In genomic region chr1:39832294-39832693, GRCh38 we compare ENCODE assay signal across 17 cellular contexts. TPM values are rescaled to one million over a fixed set of nuclear protein-coding genes. Genes with fewer than 3 reads are reported as not detected.
"Had no signal": no experiment of that assay in that cellular context is flagged by ENCODE, and none has a peak within 500 bp of the region (broad histone marks: within the 10 kb centered on the region; RNA-seq: fewer than 3 reads in every experiment).

No MANE protein-coding gene starts in this region.

- H3K4me3 Mint-ChIP-seq: nephron; stimulated activated naive B cell treated with anti-CD40 and anti-IgM and Interleukin-4, amounts not matched to agents 10 μg/mL and 1 μg/mL and 100 μg/mL, for 72 hours; stimulated activated naive CD8-positive, alpha-beta T cell treated with anti-CD3 and anti-CD28 coated beads, Interleukin-15, amount 100 ng/mL, for 72 hours had no signal

- H3K9me3 Mint-ChIP-seq: nephron; stimulated activated naive B cell treated with anti-CD40 and anti-IgM and Interleukin-4, amounts not matched to agents 10 μg/mL and 1 μg/mL and 100 μg/mL, for 72 hours; stimulated activated naive CD8-positive, alpha-beta T cell treated with anti-CD3 and anti-CD28 coated beads, Interleukin-15, amount 100 ng/mL, for 72 hours had no signal

- DNase-seq: cortex of kidney; effector memory CD4-positive, alpha-beta T cell; heart left ventricle; hippocampal formation; left colon; left ventricle myocardium superior; mesenchymal stem cell; midbrain; sigmoid colon; stimulated activated CD4-positive, alpha-beta T cell treated with anti-CD3 and anti-CD28 coated beads, Interleukin-2, amount 100 ng/mL, for 24 hours; stimulated activated CD4-positive, alpha-beta T cell treated with anti-CD3 and anti-CD28 coated beads, Interleukin-4, amount 100 ng/mL, for 4 hours; stimulated activated naive B cell treated with anti-CD40 and anti-IgM and Interleukin-4, amounts not matched to agents 10 μg/mL and 1 μg/mL and 100 μg/mL, for 72 hours; stimulated activated naive CD8-positive, alpha-beta T cell treated with anti-CD3 and anti-CD28 coated beads, Interleukin-15, amount 100 ng/mL, for 72 hours; transverse colon had no signal

- H3K27ac Mint-ChIP-seq: stimulated activated naive B cell treated with anti-CD40 and anti-IgM and Interleukin-4, amounts not matched to agents 10 μg/mL and 1 μg/mL and 100 μg/mL, for 72 hours; stimulated activated naive CD8-positive, alpha-beta T cell treated with anti-CD3 and anti-CD28 coated beads, Interleukin-15, amount 100 ng/mL, for 72 hours had no signal

- H3K4me1 Mint-ChIP-seq: stimulated activated naive CD8-positive, alpha-beta T cell treated with anti-CD3 and anti-CD28 coated beads, Interleukin-15, amount 100 ng/mL, for 72 hours had no signal

RNA-seq across cellular contexts. Expression of gene BMP8B, which starts 43.6 kb away (rescaled TPM):
- total RNA-seq: fibroblast of lung, glomerular endothelial cell had no signal
